Comparison of ENCODE assay signal across 24 cellular contexts in the genomic region with DNA sequence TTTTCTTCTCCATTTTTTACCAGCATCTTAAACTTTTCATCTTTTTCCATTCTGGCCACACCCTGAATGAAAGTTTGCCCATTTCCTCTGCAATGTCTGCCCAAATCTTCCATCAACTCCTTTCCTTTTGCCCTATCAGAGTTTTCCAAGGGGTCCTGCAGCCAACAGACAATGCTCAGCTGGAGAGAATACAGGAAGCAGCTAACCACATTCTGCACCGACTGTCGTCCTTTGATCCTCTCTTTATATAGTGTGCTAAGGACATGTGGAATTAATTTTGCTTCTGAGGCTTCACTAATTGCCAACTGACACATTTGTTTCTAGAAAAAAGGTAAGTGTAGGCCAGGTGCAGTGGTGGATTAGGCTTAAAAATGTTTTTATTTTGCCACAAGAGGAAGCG. TPM values are rescaled to one million over a fixed set of nuclear protein-coding genes. Genes with fewer than 3 reads are reported as not detected.
"Had no signal": no experiment of that assay in that cellular context is flagged by ENCODE, and none has a peak within 500 bp of the region (broad histone marks: within the 10 kb centered on the region; RNA-seq: fewer than 3 reads in every experiment).

No MANE protein-coding gene starts in this region.

- H3K9me3 Mint-ChIP-seq: activated naive CD4-positive, alpha-beta T cell treated with anti-CD3 and anti-CD28 coated beads, Interleukin-2, amount 50 U/mL, for 24 hours; stimulated activated naive CD8-positive, alpha-beta T cell treated with anti-CD3 and anti-CD28 coated beads, Interleukin-15, amount 100 ng/mL, for 72 hours had no signal

- H3K36me3 Mint-ChIP-seq: activated naive CD4-positive, alpha-beta T cell treated with anti-CD3 and anti-CD28 coated beads, Interleukin-2, amount 50 U/mL, for 24 hours had no signal

- H3K4me1 Mint-ChIP-seq: mesothelial cell of epicardium, nephron progenitor cell had no signal

- H3K27ac Mint-ChIP-seq: activated naive CD4-positive, alpha-beta T cell treated with anti-CD3 and anti-CD28 coated beads, Interleukin-2, amount 50 U/mL, for 24 hours; mesothelial cell of epicardium; nephron progenitor cell; progenitor cell of endocrine pancreas had no signal

- H3K4me3 Mint-ChIP-seq: activated naive CD4-positive, alpha-beta T cell treated with anti-CD3 and anti-CD28 coated beads, Interleukin-2, amount 50 U/mL, for 24 hours; mesothelial cell of epicardium; nephron progenitor cell; stimulated activated naive CD8-positive, alpha-beta T cell treated with anti-CD3 and anti-CD28 coated beads, Interleukin-15, amount 100 ng/mL, for 72 hours had no signal

- H3K4me3 ChIP-seq: adrenal gland, breast epithelium, right atrium auricular region, suprapubic skin, transverse colon, uterus had no signal

- DNase-seq: activated CD4-positive, alpha-beta T cell treated with anti-CD3 and anti-CD28 coated beads for 1 hour; activated CD8-positive, alpha-beta memory T cell treated with anti-CD3 and anti-CD28 coated beads for 24 hours; activated gamma-delta T cell; adrenal gland; cortex of kidney; erythroblast; kidney; nephron progenitor cell; stimulated activated CD4-positive, alpha-beta T cell treated with anti-CD3 and anti-CD28 coated beads, Interleukin-2, amount 100 ng/mL, for 24 hours; stimulated activated naive CD8-positive, alpha-beta T cell treated with anti-CD3 and anti-CD28 coated beads, Interleukin-15, amount 100 ng/mL, for 72 hours; transverse colon; uterus had no signal

- H3K36me3 ChIP-seq: adrenal gland, breast epithelium, right atrium auricular region, suprapubic skin, transverse colon, uterus had no signal

- H3K9me3 ChIP-seq: adrenal gland, breast epithelium, right atrium auricular region, suprapubic skin, transverse colon, uterus had no signal

- H3K4me1 ChIP-seq: adrenal gland, breast epithelium, right atrium auricular region, transverse colon, uterus had no signal

- FAIRE-seq: astrocyte, endometrium, frontal cortex, kidney had no signal

- ATAC-seq: left lobe of liver; stimulated activated naive CD8-positive, alpha-beta T cell treated with anti-CD3 and anti-CD28 coated beads, Interleukin-15, amount 100 ng/mL, for 72 hours had no signal

- H3K27ac ChIP-seq: adrenal gland, breast epithelium, right atrium auricular region, suprapubic skin, transverse colon, uterus, VCaP had no signal

- H3K27me3 ChIP-seq: adrenal gland, breast epithelium, right atrium auricular region, uterus had no signal

RNA-seq across cellular contexts. Expression of a gene that starts 50.5 kb away (rescaled TPM):
- total RNA-seq: kidney, left lobe of liver, omental fat pad, right atrium auricular region, uterus had no signal
